28 cellular contexts compared by ENCODE assay signal in genomic region chr1:241129207-241129960, GRCh38.
"Had no signal": no experiment of that assay in that cellular context is flagged by ENCODE, and none has a peak within 500 bp of the region (broad histone marks: within the 10 kb centered on the region; RNA-seq: fewer than 3 reads in every experiment).

No MANE protein-coding gene starts in this region.

- FAIRE-seq: endothelial cell of umbilical vein had no signal

- H3K27me3 Mint-ChIP-seq: activated CD4-positive, alpha-beta memory T cell treated with anti-CD3 and anti-CD28 coated beads, Interleukin-2, amount 10 ng/mL, durations not matched to agents 7 days and 5 days; activated CD4-positive, alpha-beta T cell treated with anti-CD3 and anti-CD28 coated beads for 36 hours; activated CD4-positive, alpha-beta T cell treated with anti-CD3 and anti-CD28 coated beads, Interleukin-2, amount 10 ng/mL, durations not matched to agents 7 days and 5 days; activated naive CD4-positive, alpha-beta T cell treated with anti-CD3 and anti-CD28 coated beads, Interleukin-2, amount 10 ng/mL, durations not matched to agents 7 days and 5 days; activated naive CD8-positive, alpha-beta T cell treated with anti-CD3 and anti-CD28 coated beads, Interleukin-2, amount 10 ng/mL, durations not matched to agents 7 days and 5 days; activated T-cell treated with anti-CD3 and anti-CD28 coated beads, Interleukin-2, amount 50 U/mL, for 24 hours; brain had no signal

- H3K4me1 Mint-ChIP-seq: activated CD4-positive, alpha-beta memory T cell treated with anti-CD3 and anti-CD28 coated beads, Interleukin-2, amount 10 ng/mL, durations not matched to agents 7 days and 5 days; activated CD4-positive, alpha-beta T cell treated with anti-CD3 and anti-CD28 coated beads for 36 hours; activated CD4-positive, alpha-beta T cell treated with anti-CD3 and anti-CD28 coated beads, Interleukin-2, amount 10 ng/mL, durations not matched to agents 7 days and 5 days; activated naive CD4-positive, alpha-beta T cell treated with anti-CD3 and anti-CD28 coated beads, Interleukin-2, amount 10 ng/mL, durations not matched to agents 7 days and 5 days; activated naive CD8-positive, alpha-beta T cell treated with anti-CD3 and anti-CD28 coated beads, Interleukin-2, amount 10 ng/mL, durations not matched to agents 7 days and 5 days had no signal

- H3K27ac Mint-ChIP-seq: activated CD4-positive, alpha-beta memory T cell treated with anti-CD3 and anti-CD28 coated beads, Interleukin-2, amount 10 ng/mL, durations not matched to agents 7 days and 5 days; activated CD4-positive, alpha-beta T cell treated with anti-CD3 and anti-CD28 coated beads for 36 hours; activated CD4-positive, alpha-beta T cell treated with anti-CD3 and anti-CD28 coated beads, Interleukin-2, amount 10 ng/mL, durations not matched to agents 7 days and 5 days; activated naive CD4-positive, alpha-beta T cell treated with anti-CD3 and anti-CD28 coated beads, Interleukin-2, amount 10 ng/mL, durations not matched to agents 7 days and 5 days; activated naive CD4-positive, alpha-beta T cell treated with anti-CD3 and anti-CD28 coated beads, Interleukin-2, amount 50 U/mL, for 72 hours; activated naive CD8-positive, alpha-beta T cell treated with anti-CD3 and anti-CD28 coated beads, Interleukin-2, amount 10 ng/mL, durations not matched to agents 7 days and 5 days; activated T-cell treated with anti-CD3 and anti-CD28 coated beads, Interleukin-2, amount 50 U/mL, for 24 hours; activated T-cell treated with anti-CD3 and anti-CD28 coated beads, Interleukin-2, amount 50 U/mL, for 72 hours; brain had no signal

- H3K4me3 ChIP-seq: ascending aorta, breast epithelium, cardiac muscle cell, colonic mucosa had no signal

- H3K9me3 ChIP-seq: ascending aorta, breast epithelium, colonic mucosa had no signal

- H3K36me3 ChIP-seq: ascending aorta, breast epithelium, cardiac muscle cell, colonic mucosa had no signal

- H3K4me3 Mint-ChIP-seq: activated CD4-positive, alpha-beta memory T cell treated with anti-CD3 and anti-CD28 coated beads, Interleukin-2, amount 10 ng/mL, durations not matched to agents 7 days and 5 days; activated CD4-positive, alpha-beta T cell treated with anti-CD3 and anti-CD28 coated beads for 36 hours; activated CD4-positive, alpha-beta T cell treated with anti-CD3 and anti-CD28 coated beads, Interleukin-2, amount 10 ng/mL, durations not matched to agents 7 days and 5 days; activated naive CD4-positive, alpha-beta T cell treated with anti-CD3 and anti-CD28 coated beads, Interleukin-2, amount 10 ng/mL, durations not matched to agents 7 days and 5 days; activated naive CD8-positive, alpha-beta T cell treated with anti-CD3 and anti-CD28 coated beads, Interleukin-2, amount 10 ng/mL, durations not matched to agents 7 days and 5 days; activated T-cell treated with anti-CD3 and anti-CD28 coated beads, Interleukin-2, amount 50 U/mL, for 24 hours; activated T-cell treated with anti-CD3 and anti-CD28 coated beads, Interleukin-2, amount 50 U/mL, for 72 hours; brain had no signal

- H3K27me3 ChIP-seq: ascending aorta, breast epithelium, cardiac muscle cell, colonic mucosa had no signal

- DNase-seq: activated CD4-positive, alpha-beta memory T cell treated with anti-CD3 and anti-CD28 coated beads, Interleukin-2, amount 10 ng/mL, durations not matched to agents 7 days and 5 days; activated CD4-positive, alpha-beta T cell treated with anti-CD3 and anti-CD28 coated beads for 36 hours; activated CD4-positive, alpha-beta T cell treated with anti-CD3 and anti-CD28 coated beads, Interleukin-2, amount 10 ng/mL, durations not matched to agents 7 days and 5 days; activated CD4-positive, alpha-beta T cell treated with anti-CD3 and anti-CD28 coated beads, Interleukin-2, amount 50 U/mL, for 4 hours; activated CD4-positive, CD25-positive, alpha-beta regulatory T cell; activated CD4-positive, CD25-positive, alpha-beta regulatory T cell treated with anti-CD3 and anti-CD28 coated beads, Interleukin-2, amount 50 U/mL, for 72 hours; activated CD8-positive, alpha-beta memory T cell treated with anti-CD3 and anti-CD28 coated beads, Interleukin-2, amount 50 U/mL, for 48 hours; activated gamma-delta T cell; activated naive CD4-positive, alpha-beta T cell; activated naive CD4-positive, alpha-beta T cell treated with anti-CD3 and anti-CD28 coated beads, Interleukin-2, amount 10 ng/mL, durations not matched to agents 7 days and 5 days; activated naive CD8-positive, alpha-beta T cell treated with anti-CD3 and anti-CD28 coated beads, Interleukin-2, amount 10 ng/mL, durations not matched to agents 7 days and 5 days; activated T-cell treated with anti-CD3 and anti-CD28 coated beads for 4 hours; activated T-cell treated with anti-CD3 and anti-CD28 coated beads, Interleukin-2, amount 50 U/mL, for 24 hours; activated T-cell treated with anti-CD3 and anti-CD28 coated beads, Interleukin-2, amount 50 U/mL, for 72 hours; central memory CD4-positive, alpha-beta T cell; cerebellar nuclear complex; colonic mucosa; effector CD8-positive, alpha-beta T cell; foreskin fibroblast; head of caudate nucleus; T-helper 2 cell had no signal

- H3K27ac ChIP-seq: ascending aorta, breast epithelium, cardiac muscle cell, colonic mucosa, epithelial cell of prostate had no signal

- H3K4me1 ChIP-seq: ascending aorta, breast epithelium, colonic mucosa had no signal

- H3K36me3 Mint-ChIP-seq: activated naive CD4-positive, alpha-beta T cell treated with anti-CD3 and anti-CD28 coated beads, Interleukin-2, amount 10 ng/mL, durations not matched to agents 7 days and 5 days; activated naive CD4-positive, alpha-beta T cell treated with anti-CD3 and anti-CD28 coated beads, Interleukin-2, amount 50 U/mL, for 72 hours; activated naive CD8-positive, alpha-beta T cell treated with anti-CD3 and anti-CD28 coated beads, Interleukin-2, amount 10 ng/mL, durations not matched to agents 7 days and 5 days; brain had no signal
